1 cellular context compared by ENCODE assay signal in genomic region chr18:27942706-27943105, GRCh38.
TF ChIP-seq lines count a peak whose summit lies in the region.

No MANE protein-coding gene starts in this region.

TF ChIP-seq in SK-N-SH, 30 proteins besides CTCF, POLR2A, EP300 and RAD21 (continued from another document):
- TF ChIP-seq REST (IDR thresholded peaks at IDR 0.05; ENCODE audit: low read depth, low read length): no peak
- TF ChIP-seq GATA2 (CRISPR knock-in tag; IDR thresholded peaks at IDR 0.05): no peak
- no peak for TF ChIP-seq MAX (IDR thresholded peaks at IDR 0.05; ENCODE audit: low read depth)
- TF ChIP-seq FOSL2 (IDR thresholded peaks at IDR 0.05; ENCODE audit: borderline replicate concordance, low read depth): no peak
- no peak for TF ChIP-seq FOXJ3 (CRISPR knock-in tag; IDR thresholded peaks at IDR 0.05)
- TF ChIP-seq JUND (IDR thresholded peaks at IDR 0.05): peak; percentile 39
- no peak for TF ChIP-seq YY1 (IDR thresholded peaks at IDR 0.05; ENCODE audit: low read depth)
